ENCODE assay signal across 28 cellular contexts in genomic region chr5:124238350-124238749, GRCh38.
"Had no signal": no experiment of that assay in that cellular context is flagged by ENCODE, and none has a peak within 500 bp of the region (broad histone marks: within the 10 kb centered on the region; RNA-seq: fewer than 3 reads in every experiment).

No MANE protein-coding gene starts in this region.

- H3K27ac ChIP-seq: SJSA1 had no signal

- H3K4me3 ChIP-seq: K562, SJSA1 had no signal

- H3K9me3 Mint-ChIP-seq: activated CD4-positive, alpha-beta T cell treated with anti-CD3 and anti-CD28 coated beads, Interleukin-2, amount 10 ng/mL, durations not matched to agents 24 days and 14 days had no signal

- FAIRE-seq: K562, RCC 7860 had no signal

- H3K36me3 Mint-ChIP-seq: activated CD8-positive, alpha-beta memory T cell treated with anti-CD3 and anti-CD28 coated beads, Interleukin-2, amount 10 ng/mL, durations not matched to agents 7 days and 5 days; activated naive CD4-positive, alpha-beta T cell treated with anti-CD3 and anti-CD28 coated beads, Interleukin-2, amount 50 U/mL, for 24 hours had no signal

- H3K36me3 ChIP-seq: SJSA1 had no signal

- H3K27me3 ChIP-seq: SJSA1 had no signal

- DNase-seq: activated B cell treated with CpG ODN at 0.5 μM for 24 hours; activated CD4-positive, alpha-beta T cell treated with anti-CD3 and anti-CD28 coated beads for 1 hour; activated CD4-positive, alpha-beta T cell treated with anti-CD3 and anti-CD28 coated beads, Interleukin-2, amount 10 ng/mL, durations not matched to agents 24 days and 14 days; activated CD4-positive, alpha-beta T cell treated with anti-CD3 and anti-CD28 coated beads, Interleukin-2, amount 50 U/mL, for 48 hours; activated CD8-positive, alpha-beta memory T cell treated with anti-CD3 and anti-CD28 coated beads, Interleukin-2, amount 10 ng/mL, durations not matched to agents 7 days and 5 days; activated effector memory CD4-positive, alpha-beta T cell treated with Interleukin-2 at 50 U/mL for 16 hours; activated naive CD4-positive, alpha-beta T cell; activated T-cell treated with anti-CD3 and anti-CD28 coated beads, Interleukin-2, amount 50 U/mL, for 24 hours; aorta; Karpas-422; MM.1S; NCI-H1105; NCI-H1436; NCI-H1694 treated with DMSO at 0.1 percent for 48 hours; NCI-H2029 treated with DMSO at 0.1 percent for 48 hours; NCI-H446; NCI-H524; NCI-H774; PC-3; SHP77; SW 1271 had no signal

- H3K4me1 ChIP-seq: SJSA1 had no signal

- H3K27me3 Mint-ChIP-seq: activated B cell treated with CpG ODN at 0.5 μM for 24 hours; activated CD4-positive, alpha-beta T cell treated with anti-CD3 and anti-CD28 coated beads, Interleukin-2, amount 10 ng/mL, durations not matched to agents 24 days and 14 days; activated CD8-positive, alpha-beta memory T cell treated with anti-CD3 and anti-CD28 coated beads, Interleukin-2, amount 10 ng/mL, durations not matched to agents 7 days and 5 days; activated naive CD4-positive, alpha-beta T cell treated with anti-CD3 and anti-CD28 coated beads, Interleukin-2, amount 50 U/mL, for 24 hours; activated T-cell treated with anti-CD3 and anti-CD28 coated beads, Interleukin-2, amount 50 U/mL, for 24 hours had no signal

- H3K27ac Mint-ChIP-seq: activated B cell treated with CpG ODN at 0.5 μM for 24 hours; activated CD4-positive, alpha-beta T cell treated with anti-CD3 and anti-CD28 coated beads, Interleukin-2, amount 10 ng/mL, durations not matched to agents 24 days and 14 days; activated CD8-positive, alpha-beta memory T cell treated with anti-CD3 and anti-CD28 coated beads, Interleukin-2, amount 10 ng/mL, durations not matched to agents 7 days and 5 days; activated naive CD4-positive, alpha-beta T cell treated with anti-CD3 and anti-CD28 coated beads, Interleukin-2, amount 50 U/mL, for 24 hours; activated T-cell treated with anti-CD3 and anti-CD28 coated beads, Interleukin-2, amount 50 U/mL, for 24 hours; activated T-helper 1 cell treated with anti-CD3 and anti-CD28 coated beads, Interleukin-12 subunit alpha, Interleukin-12 subunit beta, Interleukin-2, Interleukin-4 antibody, amounts not matched to agents 30 ng/mL and 10 ng/mL and 1 ng/mL, durations not matched to agents 14 hours and 24 hours and 36 hours; T-helper 1 cell treated with Interleukin-12 subunit alpha and Interleukin-12 subunit beta and Interleukin-4 antibody, amounts not matched to agents 30 μg/mL and 1 μg/mL, for 36 hours had no signal

- H3K9me3 ChIP-seq: SJSA1 had no signal

- H3K4me1 Mint-ChIP-seq: activated CD4-positive, alpha-beta T cell treated with anti-CD3 and anti-CD28 coated beads, Interleukin-2, amount 10 ng/mL, durations not matched to agents 24 days and 14 days; activated CD8-positive, alpha-beta memory T cell treated with anti-CD3 and anti-CD28 coated beads, Interleukin-2, amount 10 ng/mL, durations not matched to agents 7 days and 5 days; activated naive CD4-positive, alpha-beta T cell treated with anti-CD3 and anti-CD28 coated beads, Interleukin-2, amount 50 U/mL, for 24 hours had no signal

- H3K4me3 Mint-ChIP-seq: activated B cell treated with CpG ODN at 0.5 μM for 24 hours; activated CD4-positive, alpha-beta T cell treated with anti-CD3 and anti-CD28 coated beads, Interleukin-2, amount 10 ng/mL, durations not matched to agents 24 days and 14 days; activated CD8-positive, alpha-beta memory T cell treated with anti-CD3 and anti-CD28 coated beads, Interleukin-2, amount 10 ng/mL, durations not matched to agents 7 days and 5 days; activated naive CD4-positive, alpha-beta T cell treated with anti-CD3 and anti-CD28 coated beads, Interleukin-2, amount 50 U/mL, for 24 hours; activated T-cell treated with anti-CD3 and anti-CD28 coated beads, Interleukin-2, amount 50 U/mL, for 24 hours; activated T-helper 1 cell treated with anti-CD3 and anti-CD28 coated beads, Interleukin-12 subunit alpha, Interleukin-12 subunit beta, Interleukin-2, Interleukin-4 antibody, amounts not matched to agents 30 ng/mL and 10 ng/mL and 1 ng/mL, durations not matched to agents 14 hours and 24 hours and 36 hours; T-helper 1 cell treated with Interleukin-12 subunit alpha and Interleukin-12 subunit beta and Interleukin-4 antibody, amounts not matched to agents 30 μg/mL and 1 μg/mL, for 36 hours had no signal

- ATAC-seq: activated CD8-positive, alpha-beta memory T cell treated with anti-CD3 and anti-CD28 coated beads, Interleukin-2, amount 10 ng/mL, durations not matched to agents 7 days and 5 days; K562; PC-3; SK-N-SH treated with all-trans-retinoic acid at 6 μM for 48 hours had no signal
